1 cellular context compared by ENCODE assay signal in genomic region chr1:169163059-169163458, GRCh38.
TF ChIP-seq lines count a peak whose summit lies in the region.

No MANE protein-coding gene starts in this region.

TF ChIP-seq in A549, 52 proteins besides CTCF, POLR2A, EP300 and RAD21 (continued from another document):
- TF ChIP-seq REST (IDR thresholded peaks at IDR 0.05), result no peak
- no peak for TF ChIP-seq JUN (IDR thresholded peaks at IDR 0.05)
- no peak for TF ChIP-seq JUNB (IDR thresholded peaks at IDR 0.05)
- no peak for TF ChIP-seq ESRRA (IDR thresholded peaks at IDR 0.05; ENCODE audit: borderline replicate concordance, low read length)
- TF ChIP-seq NR3C1 (IDR thresholded peaks at IDR 0.05), result no peak
TF ChIP-seq in A549: peak in this region for 3.
